ENCODE assay signal across 1 cellular context in genomic region chr3:48435774-48436476, GRCh38.
TF ChIP-seq lines count a peak whose summit lies in the region.

No MANE protein-coding gene starts in this region.

TF ChIP-seq in GM12878, 131 proteins besides CTCF, POLR2A, EP300 and RAD21 (continued from another document):
- TF ChIP-seq PRDM15 (CRISPR knock-in tag; IDR thresholded peaks at IDR 0.05) (no peak), YY1 (IDR thresholded peaks at IDR 0.05; ENCODE audit: low read depth, low read length) (peak; percentile 82), DPF2 (IDR thresholded peaks at IDR 0.05) (no peak), EGR1 (IDR thresholded peaks at IDR 0.05; ENCODE audit: borderline replicate concordance in 1 of 2, low read depth in 2 of 2, low read length in 2 of 2) (no peak), JUND (IDR thresholded peaks at IDR 0.05; ENCODE audit: low read depth, low read length) (no peak), ZSCAN29 (IDR thresholded peaks at IDR 0.05) (no peak), RAD51 (IDR thresholded peaks at IDR 0.05) (peak; percentile 67), BCL11A (IDR thresholded peaks at IDR 0.05; ENCODE audit: low read depth, low read length) (no peak), GABPA (IDR thresholded peaks at IDR 0.05; ENCODE audit: low read depth) (no peak), CREM (IDR thresholded peaks at IDR 0.05; ENCODE audit: low read depth) (0 out of 2 replicates have a peak, but pooled peaks have one; percentile 37), TCF3 (IDR thresholded peaks at IDR 0.05; ENCODE audit: borderline replicate concordance, insufficient read depth, low read depth, low read length) (no peak), IRF4 (IDR thresholded peaks at IDR 0.05; ENCODE audit: low read depth, low read length) (0 out of 2 replicates have a peak, but pooled peaks have one; percentile 34), POU2F2 (IDR thresholded peaks at IDR 0.05; ENCODE audit: borderline replicate concordance, low read depth, low read length) (peak; percentile 67; the same call in 1 of the 3 replicates), LARP7 (IDR thresholded peaks at IDR 0.05) (peak; percentile 46; the same call in 1 of the 2 replicates), NFXL1 (IDR thresholded peaks at IDR 0.05; ENCODE audit: borderline replicate concordance) (no peak), BHLHE40 (IDR thresholded peaks at IDR 0.05; ENCODE audit: borderline replicate concordance in 1 of 2, low read depth in 2 of 2, low read length in 1 of 2) (peak in 1 of 2 experiments; percentile 74; a peak in 3 of 4 replicates), RBBP5 (conservative IDR thresholded peaks at IDR 0.05) (no peak), STAT3 (IDR thresholded peaks at IDR 0.05; ENCODE audit: low read depth, low read length) (no peak), TBL1XR1 (IDR thresholded peaks at IDR 0.05; ENCODE audit: low read depth, low read length) (no peak), ZNF384 (IDR thresholded peaks at IDR 0.05; ENCODE audit: borderline replicate concordance, low read depth, low read length) (no peak), BCL3 (IDR thresholded peaks at IDR 0.05; ENCODE audit: borderline replicate concordance, insufficient read depth, low read depth, low read length, poor library complexity, severe bottlenecking) (no peak), SUPT20H (IDR thresholded peaks at IDR 0.05; ENCODE audit: borderline replicate concordance, control insufficient read depth, low read depth, low read length) (no peak), USF2 (IDR thresholded peaks at IDR 0.05; ENCODE audit: borderline replicate concordance, low read depth, low read length) (no peak), CBX3 (IDR thresholded peaks at IDR 0.05; ENCODE audit: borderline replicate concordance, low read depth) (no peak), HCFC1 (IDR thresholded peaks at IDR 0.05; ENCODE audit: low read length) (no peak), CHD2 (IDR thresholded peaks at IDR 0.05; ENCODE audit: borderline replicate concordance, low read depth, low read length) (no peak)
- TF ChIP-seq, protein P1, sequence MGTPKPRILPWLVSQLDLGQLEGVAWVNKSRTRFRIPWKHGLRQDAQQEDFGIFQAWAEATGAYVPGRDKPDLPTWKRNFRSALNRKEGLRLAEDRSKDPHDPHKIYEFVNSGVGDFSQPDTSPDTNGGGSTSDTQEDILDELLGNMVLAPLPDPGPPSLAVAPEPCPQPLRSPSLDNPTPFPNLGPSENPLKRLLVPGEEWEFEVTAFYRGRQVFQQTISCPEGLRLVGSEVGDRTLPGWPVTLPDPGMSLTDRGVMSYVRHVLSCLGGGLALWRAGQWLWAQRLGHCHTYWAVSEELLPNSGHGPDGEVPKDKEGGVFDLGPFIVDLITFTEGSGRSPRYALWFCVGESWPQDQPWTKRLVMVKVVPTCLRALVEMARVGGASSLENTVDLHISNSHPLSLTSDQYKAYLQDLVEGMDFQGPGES (IDR thresholded peaks at IDR 0.05): peak; percentile 35; the same call in 1 of the 2 replicates
- TF ChIP-seq, protein P2, sequence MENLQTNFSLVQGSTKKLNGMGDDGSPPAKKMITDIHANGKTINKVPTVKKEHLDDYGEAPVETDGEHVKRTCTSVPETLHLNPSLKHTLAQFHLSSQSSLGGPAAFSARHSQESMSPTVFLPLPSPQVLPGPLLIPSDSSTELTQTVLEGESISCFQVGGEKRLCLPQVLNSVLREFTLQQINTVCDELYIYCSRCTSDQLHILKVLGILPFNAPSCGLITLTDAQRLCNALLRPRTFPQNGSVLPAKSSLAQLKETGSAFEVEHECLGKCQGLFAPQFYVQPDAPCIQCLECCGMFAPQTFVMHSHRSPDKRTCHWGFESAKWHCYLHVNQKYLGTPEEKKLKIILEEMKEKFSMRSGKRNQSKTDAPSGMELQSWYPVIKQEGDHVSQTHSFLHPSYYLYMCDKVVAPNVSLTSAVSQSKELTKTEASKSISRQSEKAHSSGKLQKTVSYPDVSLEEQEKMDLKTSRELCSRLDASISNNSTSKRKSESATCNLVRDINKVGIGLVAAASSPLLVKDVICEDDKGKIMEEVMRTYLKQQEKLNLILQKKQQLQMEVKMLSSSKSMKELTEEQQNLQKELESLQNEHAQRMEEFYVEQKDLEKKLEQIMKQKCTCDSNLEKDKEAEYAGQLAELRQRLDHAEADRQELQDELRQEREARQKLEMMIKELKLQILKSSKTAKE (IDR thresholded peaks at IDR 0.05; ENCODE audit: low read depth, poor library complexity, severe bottlenecking): peak; percentile 72
